Comparison of ENCODE assay signal across 9 cellular contexts in the genomic region with DNA sequence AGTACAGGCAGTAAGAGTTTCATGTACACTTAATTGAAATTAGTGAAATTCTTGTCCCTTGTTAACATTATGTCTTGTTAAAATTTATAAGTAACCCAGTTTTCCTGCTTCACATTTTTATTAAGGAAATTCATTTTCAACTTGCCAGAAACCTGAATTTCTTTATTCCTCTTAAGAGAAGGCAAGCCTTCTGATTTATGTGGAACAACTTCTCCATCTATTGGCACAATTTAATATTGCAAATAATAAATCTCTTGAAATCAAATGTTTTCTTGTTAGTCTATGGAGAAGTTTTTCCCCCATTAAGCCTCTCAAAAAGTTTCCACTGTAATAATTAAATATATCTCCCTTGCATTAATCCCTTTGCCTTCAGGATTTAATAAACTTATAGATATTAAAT. TPM values are rescaled to one million over a fixed set of nuclear protein-coding genes. Genes with fewer than 3 reads are reported as not detected.
DNase-seq lines count a peak whose midpoint lies in the region; ATAC-seq, FAIRE-seq and TF ChIP-seq lines count a peak whose summit lies in the region.
"Had no signal": no experiment of that assay in that cellular context is flagged by ENCODE, and none has a peak within 500 bp of the region (broad histone marks: within the 10 kb centered on the region; RNA-seq: fewer than 3 reads in every experiment).

No MANE protein-coding gene starts in this region.

- H3K9me3 ChIP-seq in astrocyte (ENCODE audit: insufficient read depth, low read depth, low read length): no peaks in the 10 kb centered on the region

- no peak for ATAC-seq in HG02678 (IDR thresholded peaks at IDR 0.05; ENCODE audit: unreplicated experiment)
- ATAC-seq: stimulated activated naive CD8-positive, alpha-beta T cell treated with anti-CD3 and anti-CD28 coated beads, Interleukin-15, amount 100 ng/mL, for 72 hours had no signal

- no peak overlapping the region for H3K4me2 ChIP-seq in astrocyte (ENCODE audit: low read length)

- H3K4me3 ChIP-seq in astrocyte (ENCODE audit: insufficient read depth, low read depth, low read length): no peak overlapping the region

- H3K27me3 Mint-ChIP-seq in astrocyte (ENCODE audit: low read depth, unreplicated experiment) (no peaks in the 10 kb centered on the region), mesothelial cell of epicardium (ENCODE audit: low read depth) (peaks cover 8% of the 10 kb centered on the region)
- H3K27me3 Mint-ChIP-seq: stimulated activated naive CD8-positive, alpha-beta T cell treated with anti-CD3 and anti-CD28 coated beads, Interleukin-15, amount 100 ng/mL, for 72 hours had no signal

- CTCF ChIA-PET in HEK293T (lab: Yijun Ruan, JAX): no interaction called here

- no peaks in the 10 kb centered on the region for H3K36me3 ChIP-seq in astrocyte (ENCODE audit: insufficient read depth, low read length)

- no peak overlapping the region for H3K27ac ChIP-seq in astrocyte (ENCODE audit: low read depth, low read length)

- H3K4me3 Mint-ChIP-seq in astrocyte (ENCODE audit: unreplicated experiment) (no peak overlapping the region), mesothelial cell of epicardium (no peak overlapping the region)
- H3K4me3 Mint-ChIP-seq: stimulated activated naive CD8-positive, alpha-beta T cell treated with anti-CD3 and anti-CD28 coated beads, Interleukin-15, amount 100 ng/mL, for 72 hours had no signal

- H3K36me3 Mint-ChIP-seq in astrocyte (ENCODE audit: low read depth, unreplicated experiment) (no peaks in the 10 kb centered on the region), mesothelial cell of epicardium (no peaks in the 10 kb centered on the region)

- H3K4me1 Mint-ChIP-seq in astrocyte (ENCODE audit: low read depth, unreplicated experiment) (peaks cover 7% of the 10 kb centered on the region), mesothelial cell of epicardium (peaks cover 1% of the 10 kb centered on the region)
- H3K4me1 Mint-ChIP-seq: stimulated activated naive CD8-positive, alpha-beta T cell treated with anti-CD3 and anti-CD28 coated beads, Interleukin-15, amount 100 ng/mL, for 72 hours had no signal

- TF ChIP-seq CTCF in astrocyte (IDR thresholded peaks at IDR 0.05; ENCODE audit: insufficient read depth, low read depth, low read length) (peak; percentile 29), mesothelial cell of epicardium (IDR thresholded peaks at IDR 0.05; ENCODE audit: unreplicated experiment) (peak; percentile 47)

- peak; percentile 11 for DNase-seq in EL
- DNase-seq in NAMALWA (ENCODE audit: low spot score): peak; percentile 50
- peak; percentile 8 for DNase-seq in astrocyte (ENCODE audit: low read depth)
- no peak for DNase-seq in mesothelial cell of epicardium (ENCODE audit: low spot score in 2 of 2, unreplicated experiment in 2 of 2)
- no peak for DNase-seq in HEK293T (ENCODE audit: extremely low spot score)
- DNase-seq in cortex of kidney (lab: John Stamatoyannopoulos, UW): no peak
- DNase-seq in activated T-cell treated with anti-CD3 and anti-CD28 coated beads, Interleukin-2, amount 50 U/mL, for 1 hour: no peak
- DNase-seq: stimulated activated naive CD8-positive, alpha-beta T cell treated with anti-CD3 and anti-CD28 coated beads, Interleukin-15, amount 100 ng/mL, for 72 hours had no signal

- no peaks in the 10 kb centered on the region for H3K4me1 ChIP-seq in astrocyte (ENCODE audit: insufficient read depth, low read length)

- no peak for FAIRE-seq in astrocyte (lab: Jason Lieb, UNC)

- no peak overlapping the region for H3K9ac ChIP-seq in astrocyte (ENCODE audit: low read length)

- H3K79me2 ChIP-seq in astrocyte (ENCODE audit: insufficient read depth, low read length): no peaks in the 10 kb centered on the region

- H3K27ac Mint-ChIP-seq in astrocyte (ENCODE audit: unreplicated experiment): no peak overlapping the region
- no peak overlapping the region for H3K27ac Mint-ChIP-seq in mesothelial cell of epicardium
- H3K27ac Mint-ChIP-seq: stimulated activated naive CD8-positive, alpha-beta T cell treated with anti-CD3 and anti-CD28 coated beads, Interleukin-15, amount 100 ng/mL, for 72 hours had no signal

- H3K9me3 Mint-ChIP-seq in astrocyte (ENCODE audit: unreplicated experiment): no peaks in the 10 kb centered on the region
- no peaks in the 10 kb centered on the region for H3K9me3 Mint-ChIP-seq in mesothelial cell of epicardium
- H3K9me3 Mint-ChIP-seq: stimulated activated naive CD8-positive, alpha-beta T cell treated with anti-CD3 and anti-CD28 coated beads, Interleukin-15, amount 100 ng/mL, for 72 hours had no signal

- no peaks in the 10 kb centered on the region for H4K20me1 ChIP-seq in astrocyte (ENCODE audit: insufficient read depth, low read length)

- POLR2A ChIA-PET in HEK293T (lab: Yijun Ruan, JAX): no interaction called here

- H2AFZ ChIP-seq in astrocyte (ENCODE audit: low read depth, low read length): no peak overlapping the region

- no peaks in the 10 kb centered on the region for H3K27me3 ChIP-seq in astrocyte (ENCODE audit: insufficient read depth, low read length)

TF ChIP-seq in HEK293T, 16 proteins besides CTCF, POLR2A, EP300 and RAD21:
- TF ChIP-seq HDGF (IDR thresholded peaks at IDR 0.05; ENCODE audit: borderline replicate concordance) (no peak), FOXA1 (IDR thresholded peaks at IDR 0.05) (no peak), TARDBP (IDR thresholded peaks at IDR 0.05) (no peak), CTBP1 (IDR thresholded peaks at IDR 0.05; ENCODE audit: borderline replicate concordance) (no peak), SUZ12 (IDR thresholded peaks at IDR 0.05) (no peak), ARNT (IDR thresholded peaks at IDR 0.05) (no peak), SP1 (IDR thresholded peaks at IDR 0.05) (no peak), LEF1 (IDR thresholded peaks at IDR 0.05; ENCODE audit: borderline replicate concordance) (no peak), L3MBTL2 (conservative IDR thresholded peaks at IDR 0.05) (no peak), ELF4 (IDR thresholded peaks at IDR 0.05) (no peak), FOXM1 (IDR thresholded peaks at IDR 0.05; ENCODE audit: borderline replicate concordance) (no peak), BHLHE40 (IDR thresholded peaks at IDR 0.05; ENCODE audit: borderline replicate concordance) (no peak)
- TF ChIP-seq, protein P1, sequence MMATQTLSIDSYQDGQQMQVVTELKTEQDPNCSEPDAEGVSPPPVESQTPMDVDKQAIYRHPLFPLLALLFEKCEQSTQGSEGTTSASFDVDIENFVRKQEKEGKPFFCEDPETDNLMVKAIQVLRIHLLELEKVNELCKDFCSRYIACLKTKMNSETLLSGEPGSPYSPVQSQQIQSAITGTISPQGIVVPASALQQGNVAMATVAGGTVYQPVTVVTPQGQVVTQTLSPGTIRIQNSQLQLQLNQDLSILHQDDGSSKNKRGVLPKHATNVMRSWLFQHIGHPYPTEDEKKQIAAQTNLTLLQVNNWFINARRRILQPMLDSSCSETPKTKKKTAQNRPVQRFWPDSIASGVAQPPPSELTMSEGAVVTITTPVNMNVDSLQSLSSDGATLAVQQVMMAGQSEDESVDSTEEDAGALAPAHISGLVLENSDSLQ (IDR thresholded peaks at IDR 0.05): no peak
TF ChIP-seq in HEK293T: peak in this region for 0.

RNA-seq across cellular contexts. Expression of a gene that starts 33.8 kb away (rescaled TPM):
- total RNA-seq in astrocyte: 17.7 and 19.4 TPM in 2 replicates
- 23.9 to 24.6 TPM (median 24.0 TPM) in 3 replicates for total RNA-seq in mesothelial cell of epicardium

Comparison
In these comparisons a context has a peak if more than half of its experiments do, and no peak if none do; other contexts are left out.
1. DNase-seq: peak in EL (single experiment), NAMALWA (single experiment) and astrocyte (single experiment); none in mesothelial cell of epicardium (0 of 2), HEK293T (single experiment), cortex of kidney (single experiment) and activated T-cell treated with anti-CD3 and anti-CD28 coated beads, Interleukin-2, amount 50 U/mL, for 1 hour (single experiment).